8 cellular contexts compared by ENCODE assay signal in the genomic region with DNA sequence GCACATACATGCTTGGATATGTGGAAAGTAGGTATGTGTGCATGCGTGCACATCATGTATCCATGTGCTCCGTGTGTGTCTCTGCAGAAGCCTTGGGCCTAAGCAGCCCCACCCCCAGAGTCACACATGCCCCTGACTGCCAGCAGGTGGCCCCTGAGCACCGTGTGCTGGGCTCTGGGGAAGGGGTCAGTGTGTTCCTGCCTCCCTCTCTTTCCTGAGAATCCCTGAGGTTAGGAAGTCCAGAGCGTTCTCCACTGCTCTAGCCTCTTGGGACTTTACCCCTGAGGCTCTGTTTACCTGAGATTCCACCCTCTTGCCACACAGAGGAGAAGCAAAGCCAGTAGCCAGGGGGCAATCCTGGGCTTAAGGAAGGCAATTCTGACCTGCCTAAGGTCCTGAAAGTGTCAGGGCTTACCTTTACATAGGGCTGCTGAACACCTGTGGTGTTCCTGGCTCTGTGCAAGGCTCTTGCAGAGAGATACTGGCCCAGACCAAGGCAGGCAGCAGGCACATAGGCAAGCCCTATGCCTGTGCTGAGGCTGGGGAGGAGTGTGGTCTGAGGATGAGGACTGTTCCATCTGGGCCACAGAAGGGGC.
DNase-seq lines count a peak whose midpoint lies in the region; ATAC-seq and TF ChIP-seq lines count a peak whose summit lies in the region.

No MANE protein-coding gene starts in this region.

- H3K4me3 Mint-ChIP-seq in WTC11: no peak overlapping the region
- no peak overlapping the region for H3K4me3 Mint-ChIP-seq in stimulated activated naive B cell treated with anti-CD40 and anti-IgM and Interleukin-4, amounts not matched to agents 10 μg/mL and 1 μg/mL and 100 μg/mL, for 72 hours
- H3K4me3 Mint-ChIP-seq in immature natural killer cell: no peak overlapping the region

- H3F3A ChIP-seq in DOHH2 (ENCODE audit: control insufficient read depth, insufficient read depth): no peaks in the 10 kb centered on the region

- H3K4me1 ChIP-seq in DOHH2 (ENCODE audit: control insufficient read depth, low read length): no peaks in the 10 kb centered on the region
- no peaks in the 10 kb centered on the region for H3K4me1 ChIP-seq in KMS-11 (ENCODE audit: low read depth, poor library complexity, severe bottlenecking)
- no peaks in the 10 kb centered on the region for H3K4me1 ChIP-seq in hepatocyte (ENCODE audit: insufficient read depth)

- H3K9ac ChIP-seq in KMS-11: no peak overlapping the region

- 20% methylated on average over 4 of the region's 4 CpGs for WGBS in hepatocyte (ENCODE audit: low lambda C conversion rate, missing lambda C conversion rate)

- POLR2A ChIA-PET in WTC11 (lab: Charles Lee): no interaction called here

- TF ChIP-seq CTCF in DOHH2 (IDR thresholded peaks at IDR 0.05; ENCODE audit: low read depth, low read length, poor library complexity, severe bottlenecking) (peak; percentile 83), GM20000 (IDR thresholded peaks at IDR 0.05; ENCODE audit: extremely low read depth, missing control alignments) (peak; percentile 54), KMS-11 (conservative IDR thresholded peaks at IDR 0.05; ENCODE audit: low read depth, low read length) (peak; percentile 77), WTC11 (IDR thresholded peaks at IDR 0.05) (peak; percentile 81), hepatocyte (IDR thresholded peaks at IDR 0.05; ENCODE audit: poor library complexity) (peak; percentile 89)

- ATAC-seq in WTC11: peak; percentile 99
- ATAC-seq in stimulated activated naive B cell treated with anti-CD40 and anti-IgM and Interleukin-4, amounts not matched to agents 10 μg/mL and 1 μg/mL and 100 μg/mL, for 72 hours (replicated peaks): peak; percentile 92 to 93

- no peak overlapping the region for H3K27ac ChIP-seq in DOHH2 (ENCODE audit: low read depth, low read length)
- H3K27ac ChIP-seq in KMS-11: no peak overlapping the region
- H3K27ac ChIP-seq in hepatocyte: no peak overlapping the region

- H3K79me2 ChIP-seq in DOHH2 (ENCODE audit: control insufficient read depth, low read length) (no peaks in the 10 kb centered on the region), KMS-11 (ENCODE audit: insufficient read depth, low read depth) (no peaks in the 10 kb centered on the region), hepatocyte (no peaks in the 10 kb centered on the region)

- no peaks in the 10 kb centered on the region for H3K27me3 Mint-ChIP-seq in WTC11 (ENCODE audit: low read depth)
- H3K27me3 Mint-ChIP-seq in stimulated activated naive B cell treated with anti-CD40 and anti-IgM and Interleukin-4, amounts not matched to agents 10 μg/mL and 1 μg/mL and 100 μg/mL, for 72 hours: peaks cover 5 to 6% of the 10 kb centered on the region in 2 donors
- H3K27me3 Mint-ChIP-seq in immature natural killer cell (ENCODE audit: low read depth in 3 of 3): peaks cover 0 to 3% (median 0%) of the 10 kb centered on the region in 3 donors

- H3K27me3 ChIP-seq in DOHH2 (ENCODE audit: control insufficient read depth, low read length): no peaks in the 10 kb centered on the region
- H3K27me3 ChIP-seq in KMS-11 (ENCODE audit: insufficient read depth, low read depth): no peaks in the 10 kb centered on the region
- no peaks in the 10 kb centered on the region for H3K27me3 ChIP-seq in hepatocyte

- CTCF ChIA-PET in WTC11 (lab: Charles Lee): no interaction called here

- DNase-seq in GM20000 (ENCODE audit: low spot score) (peak; percentile 48), WTC11 (ENCODE audit: low spot score) (peak; percentile 70), hepatocyte (ENCODE audit: low spot score) (peak; percentile 87), immature natural killer cell (no peak)
- no peak for DNase-seq in stimulated activated naive B cell treated with anti-CD40 and anti-IgM and Interleukin-4, amounts not matched to agents 10 μg/mL and 1 μg/mL and 100 μg/mL, for 72 hours
- no peak for DNase-seq in activated CD4-positive, CD25-positive, alpha-beta regulatory T cell (lab: John Stamatoyannopoulos, UW)

- H3K4me1 Mint-ChIP-seq in WTC11: peaks cover 8% of the 10 kb centered on the region
- peaks cover 3 to 6% of the 10 kb centered on the region in 2 donors for H3K4me1 Mint-ChIP-seq in stimulated activated naive B cell treated with anti-CD40 and anti-IgM and Interleukin-4, amounts not matched to agents 10 μg/mL and 1 μg/mL and 100 μg/mL, for 72 hours
- no peaks in the 10 kb centered on the region for H3K4me1 Mint-ChIP-seq in immature natural killer cell

- H3K4me2 ChIP-seq in DOHH2 (ENCODE audit: low read length) (no peak overlapping the region), KMS-11 (no peak overlapping the region), hepatocyte (no peak overlapping the region)

- no peaks in the 10 kb centered on the region for H3K36me3 ChIP-seq in DOHH2 (ENCODE audit: control insufficient read depth, low read length)
- H3K36me3 ChIP-seq in KMS-11 (ENCODE audit: insufficient read depth): no peaks in the 10 kb centered on the region
- H3K36me3 ChIP-seq in hepatocyte (replicated peaks; ENCODE audit: insufficient read depth, low read depth): no peaks in the 10 kb centered on the region

- H3K4me3 ChIP-seq in DOHH2 (ENCODE audit: low read length) (no peak overlapping the region), KMS-11 (IDR thresholded peaks at IDR 0.05; ENCODE audit: insufficient read depth, low read depth, low read length) (no peak overlapping the region), hepatocyte (no peak overlapping the region)

- peaks cover 47% of the 10 kb centered on the region for H3K9me3 Mint-ChIP-seq in WTC11
- H3K9me3 Mint-ChIP-seq in stimulated activated naive B cell treated with anti-CD40 and anti-IgM and Interleukin-4, amounts not matched to agents 10 μg/mL and 1 μg/mL and 100 μg/mL, for 72 hours: peaks cover 0 to 3% of the 10 kb centered on the region in 2 donors
- no peaks in the 10 kb centered on the region for H3K9me3 Mint-ChIP-seq in immature natural killer cell

- no peak overlapping the region for H3K27ac Mint-ChIP-seq in WTC11
- no peak overlapping the region for H3K27ac Mint-ChIP-seq in stimulated activated naive B cell treated with anti-CD40 and anti-IgM and Interleukin-4, amounts not matched to agents 10 μg/mL and 1 μg/mL and 100 μg/mL, for 72 hours
- H3K27ac Mint-ChIP-seq in immature natural killer cell: no peak overlapping the region

- H2AFZ ChIP-seq in KMS-11 (ENCODE audit: low read depth): no peak overlapping the region
- no peak overlapping the region for H2AFZ ChIP-seq in hepatocyte

- no peaks in the 10 kb centered on the region for H3K9me2 ChIP-seq in DOHH2 (replicated peaks; ENCODE audit: control insufficient read depth, low read length)
- no peaks in the 10 kb centered on the region for H3K9me2 ChIP-seq in hepatocyte (replicated peaks; ENCODE audit: insufficient read depth)

- H3K36me3 Mint-ChIP-seq in WTC11 (peaks cover 24% of the 10 kb centered on the region), immature natural killer cell (no peaks in the 10 kb centered on the region)
- no peaks in the 10 kb centered on the region for H3K36me3 Mint-ChIP-seq in stimulated activated naive B cell treated with anti-CD40 and anti-IgM and Interleukin-4, amounts not matched to agents 10 μg/mL and 1 μg/mL and 100 μg/mL, for 72 hours

- H4K20me1 ChIP-seq in DOHH2 (ENCODE audit: control insufficient read depth, insufficient read depth, low read depth, low read length): no peaks in the 10 kb centered on the region
- H4K20me1 ChIP-seq in KMS-11 (ENCODE audit: insufficient read depth): no peaks in the 10 kb centered on the region
- no peaks in the 10 kb centered on the region for H4K20me1 ChIP-seq in hepatocyte (ENCODE audit: insufficient read depth, poor library complexity, severe bottlenecking)

- H3K9me3 ChIP-seq in DOHH2 (ENCODE audit: control insufficient read depth, insufficient read depth, low read length): no peaks in the 10 kb centered on the region
- no peaks in the 10 kb centered on the region for H3K9me3 ChIP-seq in hepatocyte (ENCODE audit: low read depth)

TF ChIP-seq in WTC11, 78 proteins besides CTCF, POLR2A, EP300 and RAD21:
- peak; percentile 55; the same call in 1 of the 2 replicates for TF ChIP-seq FOXP1 (CRISPR knock-in tag; IDR thresholded peaks at IDR 0.05; ENCODE audit: borderline replicate concordance)
- 0 out of 2 replicates have a peak, but pooled peaks have one; percentile 15 for TF ChIP-seq ZBTB21 (CRISPR knock-in tag; IDR thresholded peaks at IDR 0.05; ENCODE audit: borderline replicate concordance)
- TF ChIP-seq TEAD1 (CRISPR knock-in tag; IDR thresholded peaks at IDR 0.05): 0 out of 2 replicates have a peak, but pooled peaks have one; percentile 50
- TF ChIP-seq, protein P1, sequence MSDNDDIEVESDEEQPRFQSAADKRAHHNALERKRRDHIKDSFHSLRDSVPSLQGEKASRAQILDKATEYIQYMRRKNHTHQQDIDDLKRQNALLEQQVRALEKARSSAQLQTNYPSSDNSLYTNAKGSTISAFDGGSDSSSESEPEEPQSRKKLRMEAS (CRISPR knock-in tag; IDR thresholded peaks at IDR 0.05): 0 out of 2 replicates have a peak, but pooled peaks have one; percentile 31
- no peak for TF ChIP-seq NFYB (CRISPR knock-in tag; conservative IDR thresholded peaks at IDR 0.05; ENCODE audit: low read depth)
- TF ChIP-seq TP53 (CRISPR knock-in tag; IDR thresholded peaks at IDR 0.05): no peak

Comparison
In these comparisons a context has a peak if more than half of its experiments do, and no peak if none do; other contexts are left out.
1. DNase-seq: peak in GM20000 (single experiment), WTC11 (single experiment) and hepatocyte (single experiment); none in stimulated activated naive B cell treated with anti-CD40 and anti-IgM and Interleukin-4, amounts not matched to agents 10 μg/mL and 1 μg/mL and 100 μg/mL, for 72 hours (single experiment), activated CD4-positive, CD25-positive, alpha-beta regulatory T cell (0 of 4) and immature natural killer cell (0 of 3).
2. Peak in every context shown above with its lines, with median percentiles within 50 percentile points of each other: CTCF ChIP-seq.